ENCODE assay signal across 1 cellular context in the genomic region with DNA sequence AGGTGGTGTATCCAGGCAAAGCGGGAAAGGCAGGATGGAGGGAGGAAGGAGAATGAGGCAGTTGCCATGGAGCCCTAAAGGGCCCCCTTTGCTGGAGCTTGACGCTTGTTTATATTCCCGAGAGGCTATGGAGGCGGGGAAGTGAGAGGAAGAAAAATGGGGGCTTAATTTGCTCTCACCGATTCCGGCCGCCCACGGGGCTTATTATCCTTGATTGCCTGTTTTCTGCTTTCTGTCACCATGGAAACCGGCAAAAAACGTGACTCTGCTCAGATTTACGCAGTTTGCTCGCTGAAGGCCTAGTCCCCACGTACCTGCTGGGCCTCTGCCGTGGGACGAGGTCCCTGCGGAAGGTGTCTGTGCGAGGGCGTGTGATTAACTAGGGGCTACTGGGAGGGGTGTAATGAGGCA.
TF ChIP-seq lines count a peak whose summit lies in the region.

No MANE protein-coding gene starts in this region.

TF ChIP-seq in GM23338, 12 proteins besides CTCF, POLR2A, EP300 and RAD21 (continued from another document):
- TF ChIP-seq ZNF462 (CRISPR knock-in tag; IDR thresholded peaks at IDR 0.05) (no peak), CREB1 (CRISPR knock-in tag; IDR thresholded peaks at IDR 0.05; ENCODE audit: low read depth) (no peak), JUNB (IDR thresholded peaks at IDR 0.05; ENCODE audit: unreplicated experiment) (no peak), EZH2phosphoT487 (IDR thresholded peaks at IDR 0.05; ENCODE audit: unreplicated experiment) (no peak), ZNF331 (CRISPR knock-in tag; IDR thresholded peaks at IDR 0.05; ENCODE audit: low read depth) (no peak), STAT1 (IDR thresholded peaks at IDR 0.05; ENCODE audit: unreplicated experiment) (no peak), EZH2 (IDR thresholded peaks at IDR 0.05; ENCODE audit: low read depth, unreplicated experiment) (no peak), NANOG (IDR thresholded peaks at IDR 0.05; ENCODE audit: borderline replicate concordance) (no peak)
- TF ChIP-seq, protein P1, sequence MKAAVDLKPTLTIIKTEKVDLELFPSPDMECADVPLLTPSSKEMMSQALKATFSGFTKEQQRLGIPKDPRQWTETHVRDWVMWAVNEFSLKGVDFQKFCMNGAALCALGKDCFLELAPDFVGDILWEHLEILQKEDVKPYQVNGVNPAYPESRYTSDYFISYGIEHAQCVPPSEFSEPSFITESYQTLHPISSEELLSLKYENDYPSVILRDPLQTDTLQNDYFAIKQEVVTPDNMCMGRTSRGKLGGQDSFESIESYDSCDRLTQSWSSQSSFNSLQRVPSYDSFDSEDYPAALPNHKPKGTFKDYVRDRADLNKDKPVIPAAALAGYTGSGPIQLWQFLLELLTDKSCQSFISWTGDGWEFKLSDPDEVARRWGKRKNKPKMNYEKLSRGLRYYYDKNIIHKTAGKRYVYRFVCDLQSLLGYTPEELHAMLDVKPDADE (IDR thresholded peaks at IDR 0.05), result no peak
